In genomic region chr1:93042134-93042821, GRCh38 we compare ENCODE assay signal across 1 cellular context.
TF ChIP-seq lines count a peak whose summit lies in the region.

No MANE protein-coding gene starts in this region.

TF ChIP-seq in HepG2, 621 proteins besides CTCF, POLR2A, EP300 and RAD21 (continued from another document):
- 0 out of 2 replicates have a peak, but pooled peaks have one; percentile 38 for TF ChIP-seq STAT6 (CRISPR knock-in tag; IDR thresholded peaks at IDR 0.05; ENCODE audit: borderline replicate concordance)
- TF ChIP-seq U2AF2 (IDR thresholded peaks at IDR 0.05; ENCODE audit: low read depth, low read length), result no peak
- TF ChIP-seq HNF4G (IDR thresholded peaks at IDR 0.05; ENCODE audit: borderline replicate concordance, low read depth, low read length), result peak; percentile 63
- TF ChIP-seq HNF4G (CRISPR knock-in tag; IDR thresholded peaks at IDR 0.05; ENCODE audit: borderline replicate concordance, low read depth), result no peak
- 0 out of 2 replicates have a peak, but pooled peaks have one; percentile 20 for TF ChIP-seq KAT8 (CRISPR knock-in tag; IDR thresholded peaks at IDR 0.05)
- TF ChIP-seq ZNF24 (IDR thresholded peaks at IDR 0.05), result 0 out of 2 replicates have a peak, but pooled peaks have one; percentile 10
- TF ChIP-seq BCLAF1 (IDR thresholded peaks at IDR 0.05), result no peak
- TF ChIP-seq FUBP1 (CRISPR knock-in tag; IDR thresholded peaks at IDR 0.05; ENCODE audit: borderline replicate concordance), result no peak
- TF ChIP-seq SAP130 (CRISPR knock-in tag; IDR thresholded peaks at IDR 0.05; ENCODE audit: low read depth), result peak; percentile 38; the same call in 1 of the 2 replicates
- TF ChIP-seq NBN (conservative IDR thresholded peaks at IDR 0.05), result no peak
- TF ChIP-seq NCOA2 (CRISPR knock-in tag; IDR thresholded peaks at IDR 0.05), result peak; percentile 19; the same call in 1 of the 2 replicates
- 0 out of 2 replicates have a peak, but pooled peaks have one; percentile 19 for TF ChIP-seq FOXP4 (CRISPR knock-in tag; IDR thresholded peaks at IDR 0.05)
- peak; percentile 26; the same call in 1 of the 2 replicates for TF ChIP-seq GATAD2A (CRISPR knock-in tag; IDR thresholded peaks at IDR 0.05)
- TF ChIP-seq NCOR1 (IDR thresholded peaks at IDR 0.05; ENCODE audit: borderline replicate concordance, low read length), result 0 out of 2 replicates have a peak, but pooled peaks have one; percentile 17
- no peak for TF ChIP-seq EEA1 (CRISPR knock-in tag; IDR thresholded peaks at IDR 0.05; ENCODE audit: borderline replicate concordance)
- peak; percentile 63 for TF ChIP-seq PAXIP1 (CRISPR knock-in tag; conservative IDR thresholded peaks at IDR 0.05)
- peak; percentile 42; the same call in 1 of the 2 replicates for TF ChIP-seq GFI1 (CRISPR knock-in tag; IDR thresholded peaks at IDR 0.05; ENCODE audit: borderline replicate concordance)
- TF ChIP-seq KDM6A (CRISPR knock-in tag; IDR thresholded peaks at IDR 0.05; ENCODE audit: low read depth), result 0 out of 2 replicates have a peak, but pooled peaks have one; percentile 28
